13 cellular contexts compared by ENCODE assay signal in the genomic region with DNA sequence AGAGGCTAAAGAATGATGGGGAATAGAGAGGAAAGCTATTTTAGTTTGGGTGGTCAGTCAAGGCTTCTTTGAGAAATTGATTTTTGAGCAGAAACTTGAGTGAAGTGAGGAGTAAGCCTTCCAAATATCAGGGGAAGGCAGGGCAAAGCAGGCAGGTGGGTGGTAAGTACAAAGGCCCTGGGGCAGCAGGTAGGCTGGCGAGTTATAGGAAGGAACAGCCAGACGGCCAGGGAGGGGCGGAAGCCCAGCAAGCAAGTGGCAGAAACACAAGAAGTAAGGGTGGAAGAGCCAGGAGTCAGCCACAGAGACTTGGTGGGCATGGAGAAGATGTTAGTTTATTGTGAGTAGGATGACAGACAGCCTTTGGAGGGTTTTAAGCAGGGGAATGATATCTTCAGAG. TPM values are rescaled to one million over a fixed set of nuclear protein-coding genes. Genes with fewer than 3 reads are reported as not detected.
DNase-seq lines count a peak whose midpoint lies in the region; ATAC-seq and TF ChIP-seq lines count a peak whose summit lies in the region.
"Had no signal": no experiment of that assay in that cellular context is flagged by ENCODE, and none has a peak within 500 bp of the region (broad histone marks: within the 10 kb centered on the region; RNA-seq: fewer than 3 reads in every experiment).

No MANE protein-coding gene starts in this region.

- H3K4me3 ChIP-seq in HEK293 (ENCODE audit: low read depth, low read length) (no peak overlapping the region), upper lobe of right lung (no peak overlapping the region)
- H3K4me3 ChIP-seq: BLaER1 treated with 17β-estradiol and CSF1 and Interleukin-3, amounts not matched to agents 10 nM and 100 nM had no signal

- peaks cover 5% of the 10 kb centered on the region for H3K27me3 Mint-ChIP-seq in endothelial cell (ENCODE audit: unreplicated experiment)

- H3K4me3 Mint-ChIP-seq in endothelial cell (ENCODE audit: unreplicated experiment), result no peak overlapping the region
- H3K4me3 Mint-ChIP-seq: B cell; CD8-positive, alpha-beta T cell; H9 had no signal

- no peaks in the 10 kb centered on the region for H3K9me3 Mint-ChIP-seq in endothelial cell (ENCODE audit: unreplicated experiment)
- H3K9me3 Mint-ChIP-seq: CD8-positive, alpha-beta T cell; H9 had no signal

- no peak for TF ChIP-seq CTCF in HEK293 (tag by site-specific recombination; IDR thresholded peaks at IDR 0.05)
- no peak for TF ChIP-seq CTCF in endothelial cell (IDR thresholded peaks at IDR 0.05; ENCODE audit: unreplicated experiment)
- no peak for TF ChIP-seq CTCF in upper lobe of right lung (IDR thresholded peaks at IDR 0.05)

- no peaks in the 10 kb centered on the region for H3K27me3 ChIP-seq in upper lobe of right lung
- H3K27me3 ChIP-seq: BLaER1 treated with 17β-estradiol and CSF1 and Interleukin-3, amounts not matched to agents 10 nM and 100 nM had no signal

- ATAC-seq in upper lobe of right lung, result no peak
- ATAC-seq in HG02970 (IDR thresholded peaks at IDR 0.05; ENCODE audit: low FRiP score, unreplicated experiment), result no peak
- ATAC-seq: CD8-positive, alpha-beta T cell had no signal

- H3K36me3 Mint-ChIP-seq in endothelial cell (ENCODE audit: low read depth, unreplicated experiment), result no peaks in the 10 kb centered on the region
- H3K36me3 Mint-ChIP-seq: CD8-positive, alpha-beta T cell had no signal

- H3K36me3 ChIP-seq in HEK293 (ENCODE audit: control insufficient read depth in 2 of 2, insufficient read depth in 1 of 2, low read length in 2 of 2), result no peaks in the 10 kb centered on the region
- H3K36me3 ChIP-seq in upper lobe of right lung, result no peaks in the 10 kb centered on the region
- H3K36me3 ChIP-seq: BLaER1 treated with 17β-estradiol and CSF1 and Interleukin-3, amounts not matched to agents 10 nM and 100 nM had no signal

- H3K4me1 Mint-ChIP-seq in endothelial cell (ENCODE audit: unreplicated experiment), result peaks cover 10% of the 10 kb centered on the region
- H3K4me1 Mint-ChIP-seq: B cell, H9 had no signal

- intact Hi-C loops in upper lobe of right lung (cut with DNase I), result no loop called here

- peak overlapping the region; percentile 24 for H3K27ac Mint-ChIP-seq in endothelial cell (ENCODE audit: unreplicated experiment)
- H3K27ac Mint-ChIP-seq: B cell; CD8-positive, alpha-beta T cell; H9 had no signal

- H3K4me1 ChIP-seq in HEK293 (ENCODE audit: control insufficient read depth, insufficient read depth, low read length) (no peaks in the 10 kb centered on the region), upper lobe of right lung (peaks cover 3% of the 10 kb centered on the region)

- no peak overlapping the region for H3K27ac ChIP-seq in HEK293 (ENCODE audit: extremely low read depth, low read depth, low read length)
- no peak overlapping the region for H3K27ac ChIP-seq in upper lobe of right lung
- H3K27ac ChIP-seq: BLaER1 treated with 17β-estradiol and CSF1 and Interleukin-3, amounts not matched to agents 10 nM and 100 nM had no signal

- POLR2A ChIA-PET in HEK293 (lab: Yijun Ruan, JAX), result no interaction called here

- H3K9me3 ChIP-seq in HEK293 (ENCODE audit: control insufficient read depth, insufficient read depth, low read depth, low read length) (no peaks in the 10 kb centered on the region), upper lobe of right lung (no peaks in the 10 kb centered on the region)
- H3K9me3 ChIP-seq: BLaER1 treated with 17β-estradiol and CSF1 and Interleukin-3, amounts not matched to agents 10 nM and 100 nM had no signal

- CTCF ChIA-PET in HEK293 (lab: Yijun Ruan, JAX), result no interaction called here

- DNase-seq in endothelial cell (ENCODE audit: low spot score) (no peak), mesenteric fat pad (ENCODE audit: low spot score) (peak; percentile 49), upper lobe of right lung (peak; percentile 20), ureter (ENCODE audit: low spot score) (no peak)
- DNase-seq: CD8-positive, alpha-beta T cell; DMS 273 treated with DMSO at 0.1 percent for 48 hours; DMS53; H9 had no signal

TF ChIP-seq in HEK293, 187 proteins besides CTCF, POLR2A, EP300 and RAD21:
- TF ChIP-seq ZNF623 (tag by site-specific recombination; IDR thresholded peaks at IDR 0.05) (peak; percentile 81), ZIC2 (tag by site-specific recombination; IDR thresholded peaks at IDR 0.05) (no peak)
TF ChIP-seq in HEK293: peak in this region for 1.

RNA-seq across cellular contexts. Expression of a gene that starts 34.9 kb away (rescaled TPM):
- 2.4 TPM for total RNA-seq in endothelial cell (ENCODE audit: unreplicated experiment)
- total RNA-seq in mesenteric fat pad, result 0.19 TPM
- total RNA-seq in upper lobe of right lung, result 15.5 TPM
- 5.1 TPM for total RNA-seq in ureter
- total RNA-seq: A172; B cell; CD8-positive, alpha-beta T cell had no signal

Comparison
In these comparisons a context has a peak if more than half of its experiments do, and no peak if none do; other contexts are left out.
1. DNase-seq: peak in mesenteric fat pad (single experiment) and upper lobe of right lung (single experiment); none in endothelial cell (single experiment) and ureter (single experiment).